20 cellular contexts compared by ENCODE assay signal in the genomic region with DNA sequence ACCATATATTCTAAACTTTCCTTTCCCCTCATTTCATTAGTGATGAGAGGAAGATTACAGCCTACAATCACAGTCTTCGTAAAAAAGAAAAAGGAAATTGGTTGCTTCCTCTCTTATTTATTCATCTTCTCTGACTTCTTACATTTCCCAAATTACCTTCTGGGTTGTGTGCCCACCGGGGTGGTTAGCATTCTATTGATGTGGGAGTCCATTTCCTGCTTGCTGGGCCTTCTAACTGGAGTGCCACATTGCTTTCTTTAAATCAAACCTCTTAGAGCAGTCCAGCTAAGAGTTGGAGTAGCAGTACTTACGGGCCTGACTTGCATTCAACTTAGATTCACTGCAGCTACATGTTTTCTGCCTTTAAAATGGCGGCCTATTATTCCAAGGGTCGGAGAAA.
"Had no signal": no experiment of that assay in that cellular context is flagged by ENCODE, and none has a peak within 500 bp of the region (broad histone marks: within the 10 kb centered on the region; RNA-seq: fewer than 3 reads in every experiment).

No MANE protein-coding gene starts in this region.

- H3K27ac Mint-ChIP-seq: activated naive CD8-positive, alpha-beta T cell; activated T-helper 2 cell treated with anti-CD3 and anti-CD28 coated beads, Interferon-gamma antibody, Interleukin-2, Interleukin-4, amounts not matched to agents 10 μg/mL and 5 μg/mL and 100 μg/mL, durations not matched to agents 14 hours and 24 hours and 36 hours; endodermal cell; memory B cell had no signal

- H3K9me3 Mint-ChIP-seq: activated T-cell treated with anti-CD3 and anti-CD28 coated beads, Interleukin-2, amount 50 U/mL, for 4 hours; activated T-helper 2 cell treated with anti-CD3 and anti-CD28 coated beads, Interferon-gamma antibody, Interleukin-2, Interleukin-4, amounts not matched to agents 10 μg/mL and 5 μg/mL and 100 μg/mL, durations not matched to agents 14 hours and 24 hours and 36 hours; endodermal cell; memory B cell had no signal

- H3K9me3 ChIP-seq: adrenal gland, ascending aorta, colonic mucosa, heart right ventricle, prostate gland, spleen, stomach, suprapubic skin, tibial nerve had no signal

- H3K4me1 ChIP-seq: adrenal gland, ascending aorta, colonic mucosa, prostate gland had no signal

- H3K4me3 ChIP-seq: adrenal gland, ascending aorta, colonic mucosa, heart right ventricle, prostate gland, spleen, stomach, suprapubic skin, tibial nerve had no signal

- H3K4me3 Mint-ChIP-seq: activated naive CD8-positive, alpha-beta T cell; activated T-cell treated with anti-CD3 and anti-CD28 coated beads, Interleukin-2, amount 50 U/mL, for 4 hours; endodermal cell; memory B cell had no signal

- H3K36me3 ChIP-seq: adrenal gland, ascending aorta, colonic mucosa, heart right ventricle, prostate gland, spleen, stomach, suprapubic skin, tibial nerve had no signal

- ATAC-seq: activated T-cell treated with anti-CD3 and anti-CD28 coated beads, Interleukin-2, amount 50 U/mL, for 4 hours; heart right ventricle; left cardiac atrium had no signal

- H3K4me1 Mint-ChIP-seq: endodermal cell, memory B cell had no signal

- DNase-seq: activated CD4-positive, alpha-beta T cell treated with anti-CD3 and anti-CD28 coated beads for 1 hour; activated CD8-positive, alpha-beta memory T cell treated with anti-CD3 and anti-CD28 coated beads, Interleukin-2, amount 50 U/mL, for 48 hours; activated naive CD4-positive, alpha-beta T cell; activated T-cell treated with anti-CD3 and anti-CD28 coated beads, Interleukin-2, amount 50 U/mL, for 4 hours; adrenal gland; colonic mucosa; endodermal cell; heart right ventricle; islet precursor cell; left cardiac atrium; spleen; stomach; T-helper 9 cell had no signal

- H3K36me3 Mint-ChIP-seq: activated naive CD8-positive, alpha-beta T cell; memory B cell had no signal

- H3K27me3 ChIP-seq: adrenal gland, ascending aorta, colonic mucosa, heart right ventricle, spleen, stomach, suprapubic skin, tibial nerve had no signal

- H3K27me3 Mint-ChIP-seq: activated naive CD8-positive, alpha-beta T cell had no signal

- H3K27ac ChIP-seq: adrenal gland, ascending aorta, colonic mucosa, heart right ventricle, spleen, stomach, tibial nerve had no signal
